Comparison of ENCODE assay signal across 1 cellular context in the genomic region with DNA sequence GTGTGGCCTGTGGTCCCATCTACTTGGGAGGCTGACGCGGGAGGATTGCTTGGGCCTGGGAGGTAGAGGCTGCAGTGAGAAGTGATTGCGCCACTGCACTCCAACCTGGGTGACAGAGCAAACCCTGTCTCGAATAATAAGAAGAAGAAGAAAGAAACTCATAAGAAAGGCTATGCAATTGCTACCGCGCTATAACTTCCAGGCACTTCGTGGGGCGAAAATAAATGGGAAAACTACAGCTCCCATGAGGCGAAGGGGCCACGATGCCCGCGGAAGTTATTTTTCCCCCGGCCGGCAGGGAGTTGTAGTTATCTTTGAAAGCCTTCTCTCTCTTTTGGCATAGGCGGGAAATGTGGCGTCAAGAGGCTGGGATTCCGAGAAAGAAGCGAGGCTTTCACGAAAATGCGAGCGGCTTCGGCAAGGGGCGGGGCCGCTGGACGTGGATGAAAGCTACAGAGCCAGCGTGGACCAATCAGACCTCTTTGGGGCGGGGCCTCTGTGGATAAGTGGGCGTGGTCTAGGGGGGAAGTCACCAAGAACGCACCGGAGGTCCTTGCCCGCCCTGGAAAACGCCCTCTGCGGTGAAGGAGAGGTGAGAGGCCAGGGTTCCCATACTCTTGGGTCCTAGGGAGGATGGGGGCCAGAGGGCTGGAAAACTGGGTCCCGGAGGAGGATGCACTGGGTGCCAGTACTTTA.
TF ChIP-seq lines count a peak whose summit lies in the region.

Gene NUCB1 (plus strand): TSS at position 532 of the 696 bp plus-strand sequence. CDS start 485 bp downstream, outside the sequence.

TF ChIP-seq in GM12878, 131 proteins besides CTCF, POLR2A, EP300 and RAD21 (continued from another document and continues in another):
- TF ChIP-seq ZBTB11 (CRISPR knock-in tag; IDR thresholded peaks at IDR 0.05) (no peak), IKZF1 (conservative IDR thresholded peaks at IDR 0.05) (peak; percentile 81), NRF1 (conservative IDR thresholded peaks at IDR 0.05; ENCODE audit: low read depth, low read length) (no peak), JUND (IDR thresholded peaks at IDR 0.05; ENCODE audit: low read depth, low read length) (no peak), ETV6 (conservative IDR thresholded peaks at IDR 0.05 in 1 of 2, IDR thresholded peaks at IDR 0.05 in 1 of 2; ENCODE audit: borderline replicate concordance in 1 of 2, low read depth in 1 of 2) (no peak), ESRRA (IDR thresholded peaks at IDR 0.05; ENCODE audit: low read length) (no peak), ZNF207 (IDR thresholded peaks at IDR 0.05; ENCODE audit: borderline replicate concordance) (no peak), EGR1 (IDR thresholded peaks at IDR 0.05; ENCODE audit: borderline replicate concordance in 1 of 2, low read depth in 2 of 2, low read length in 2 of 2) (no peak), E2F8 (IDR thresholded peaks at IDR 0.05; ENCODE audit: low read depth, partially characterized antibody) (peak; percentile 61), RBBP5 (conservative IDR thresholded peaks at IDR 0.05) (no peak), MLLT1 (IDR thresholded peaks at IDR 0.05) (peak; percentile 88; the same call in 1 of the 2 replicates), IKZF2 (IDR thresholded peaks at IDR 0.05) (peak; percentile 28 to 30; a peak in 1 of 4 replicates), CREB1 (IDR thresholded peaks at IDR 0.05; ENCODE audit: low read depth) (peak; percentile 73), SP1 (IDR thresholded peaks at IDR 0.05; ENCODE audit: low read depth, low read length) (peak; percentile 83), CBX3 (IDR thresholded peaks at IDR 0.05; ENCODE audit: borderline replicate concordance, low read depth) (no peak), PRDM15 (CRISPR knock-in tag; IDR thresholded peaks at IDR 0.05) (no peak), TARDBP (IDR thresholded peaks at IDR 0.05; ENCODE audit: borderline replicate concordance) (no peak), TBL1XR1 (IDR thresholded peaks at IDR 0.05; ENCODE audit: low read depth, low read length) (no peak), FOS (IDR thresholded peaks at IDR 0.05; ENCODE audit: borderline replicate concordance, extremely low read depth, insufficient read length) (no peak), CHD4 (IDR thresholded peaks at IDR 0.05) (no peak), BCL3 (IDR thresholded peaks at IDR 0.05; ENCODE audit: borderline replicate concordance, insufficient read depth, low read depth, low read length, poor library complexity, severe bottlenecking) (no peak), FOXM1 (IDR thresholded peaks at IDR 0.05; ENCODE audit: low read depth, low read length) (no peak), BRCA1 (IDR thresholded peaks at IDR 0.05; ENCODE audit: low read depth, low read length) (no peak), USF1 (IDR thresholded peaks at IDR 0.05; ENCODE audit: borderline replicate concordance, extremely low read length, insufficient read depth, low read depth, low read length) (no peak), MTA3 (IDR thresholded peaks at IDR 0.05; ENCODE audit: borderline replicate concordance, low read length) (no peak), SMC3 (IDR thresholded peaks at IDR 0.05; ENCODE audit: borderline replicate concordance, low read length) (no peak), KLF5 (IDR thresholded peaks at IDR 0.05; ENCODE audit: partially characterized antibody) (no peak), ZBTB33 (IDR thresholded peaks at IDR 0.05) (no peak), PAX8 (IDR thresholded peaks at IDR 0.05) (no peak), SPI1 (IDR thresholded peaks at IDR 0.05; ENCODE audit: borderline replicate concordance, insufficient read depth, low read depth, low read length) (peak; percentile 76; the same call in 1 of the 2 replicates), POLR2AphosphoS5 (IDR thresholded peaks at IDR 0.05; ENCODE audit: low read length) (0 out of 2 replicates have a peak, but pooled peaks have one; percentile 33), RUNX3 (IDR thresholded peaks at IDR 0.05; ENCODE audit: low read length) (peak; percentile 65)
- TF ChIP-seq, protein P1, sequence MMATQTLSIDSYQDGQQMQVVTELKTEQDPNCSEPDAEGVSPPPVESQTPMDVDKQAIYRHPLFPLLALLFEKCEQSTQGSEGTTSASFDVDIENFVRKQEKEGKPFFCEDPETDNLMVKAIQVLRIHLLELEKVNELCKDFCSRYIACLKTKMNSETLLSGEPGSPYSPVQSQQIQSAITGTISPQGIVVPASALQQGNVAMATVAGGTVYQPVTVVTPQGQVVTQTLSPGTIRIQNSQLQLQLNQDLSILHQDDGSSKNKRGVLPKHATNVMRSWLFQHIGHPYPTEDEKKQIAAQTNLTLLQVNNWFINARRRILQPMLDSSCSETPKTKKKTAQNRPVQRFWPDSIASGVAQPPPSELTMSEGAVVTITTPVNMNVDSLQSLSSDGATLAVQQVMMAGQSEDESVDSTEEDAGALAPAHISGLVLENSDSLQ (IDR thresholded peaks at IDR 0.05): no peak
- TF ChIP-seq, protein P2, sequence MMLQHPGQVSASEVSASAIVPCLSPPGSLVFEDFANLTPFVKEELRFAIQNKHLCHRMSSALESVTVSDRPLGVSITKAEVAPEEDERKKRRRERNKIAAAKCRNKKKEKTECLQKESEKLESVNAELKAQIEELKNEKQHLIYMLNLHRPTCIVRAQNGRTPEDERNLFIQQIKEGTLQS (IDR thresholded peaks at IDR 0.05; ENCODE audit: borderline replicate concordance, extremely low read depth, low read depth, low read length): no peak
